ENCODE assay signal across 21 cellular contexts in genomic region chr20:64163776-64164122, GRCh38. TPM values are rescaled to one million over a fixed set of nuclear protein-coding genes. Genes with fewer than 3 reads are reported as not detected.
"Had no signal": no experiment of that assay in that cellular context is flagged by ENCODE, and none has a peak within 500 bp of the region (broad histone marks: within the 10 kb centered on the region; RNA-seq: fewer than 3 reads in every experiment).

No MANE protein-coding gene starts in this region.

- H3K27ac ChIP-seq: breast epithelium, SJSA1 had no signal

- DNase-seq: activated CD4-positive, alpha-beta T cell treated with anti-CD3 and anti-CD28 coated beads for 4 hours; activated CD8-positive, alpha-beta memory T cell treated with anti-CD3 and anti-CD28 coated beads, Interleukin-2, amount 50 U/mL, for 4 hours; activated CD8-positive, alpha-beta T cell treated with anti-CD3 and anti-CD28 coated beads for 36 hours; activated gamma-delta T cell treated with Interleukin-2 at 50 U/mL for 16 hours; activated naive CD4-positive, alpha-beta T cell treated with anti-CD3 and anti-CD28 coated beads, Interleukin-2, amount 50 U/mL, for 16 hours; activated naive CD8-positive, alpha-beta T cell treated with anti-CD3 and anti-CD28 coated beads, Interleukin-2, amount 10 ng/mL, durations not matched to agents 7 days and 5 days; activated T-cell treated with anti-CD3 and anti-CD28 coated beads, Interleukin-2, amount 50 U/mL, for 72 hours; central memory CD4-positive, alpha-beta T cell; NK-92 treated with Interleukin-12 subunit alpha and Interleukin-12 subunit beta, amount 100 ng/mL, for 24 hours; OCI-M1; RPMI8226; T-helper 2 cell; T1000 had no signal

- ATAC-seq: activated CD4-positive, CD25-positive, alpha-beta regulatory T cell treated with anti-CD3 and anti-CD28 coated beads, Interleukin-2, amount 50 U/mL, for 24 hours; activated CD8-positive, alpha-beta T cell treated with anti-CD3 and anti-CD28 coated beads for 36 hours; activated T-cell treated with anti-CD3 and anti-CD28 coated beads, Interleukin-2, amount 50 U/mL, for 72 hours; Panc1; Right ventricle myocardium inferior had no signal

- H3K9me3 ChIP-seq: adrenal gland, breast epithelium, SJSA1 had no signal

- H3K4me1 ChIP-seq: adrenal gland, breast epithelium, SJSA1 had no signal

- H3K4me3 Mint-ChIP-seq: activated CD8-positive, alpha-beta T cell treated with anti-CD3 and anti-CD28 coated beads for 36 hours; activated naive CD8-positive, alpha-beta T cell treated with anti-CD3 and anti-CD28 coated beads, Interleukin-2, amount 10 ng/mL, durations not matched to agents 7 days and 5 days; activated T-cell treated with anti-CD3 and anti-CD28 coated beads, Interleukin-2, amount 50 U/mL, for 72 hours had no signal

- H3K9me3 Mint-ChIP-seq: activated CD8-positive, alpha-beta T cell treated with anti-CD3 and anti-CD28 coated beads for 36 hours; activated naive CD8-positive, alpha-beta T cell treated with anti-CD3 and anti-CD28 coated beads, Interleukin-2, amount 10 ng/mL, durations not matched to agents 7 days and 5 days; activated T-cell treated with anti-CD3 and anti-CD28 coated beads, Interleukin-2, amount 50 U/mL, for 72 hours; activated T-helper 2 cell treated with anti-CD3 and anti-CD28 coated beads, Interferon-gamma antibody, Interleukin-2, Interleukin-4, amounts not matched to agents 10 μg/mL and 5 μg/mL and 100 μg/mL, durations not matched to agents 14 hours and 24 hours and 36 hours had no signal

- H3K36me3 Mint-ChIP-seq: activated naive CD8-positive, alpha-beta T cell treated with anti-CD3 and anti-CD28 coated beads, Interleukin-2, amount 10 ng/mL, durations not matched to agents 7 days and 5 days had no signal

- H3K4me3 ChIP-seq: adrenal gland, breast epithelium, SJSA1 had no signal

- H3K36me3 ChIP-seq: adrenal gland, breast epithelium, SJSA1 had no signal

- H3K27ac Mint-ChIP-seq: activated CD8-positive, alpha-beta T cell treated with anti-CD3 and anti-CD28 coated beads for 36 hours; activated naive CD8-positive, alpha-beta T cell treated with anti-CD3 and anti-CD28 coated beads, Interleukin-2, amount 10 ng/mL, durations not matched to agents 7 days and 5 days; activated T-cell treated with anti-CD3 and anti-CD28 coated beads, Interleukin-2, amount 50 U/mL, for 72 hours; activated T-helper 2 cell treated with anti-CD3 and anti-CD28 coated beads, Interferon-gamma antibody, Interleukin-2, Interleukin-4, amounts not matched to agents 10 μg/mL and 5 μg/mL and 100 μg/mL, durations not matched to agents 14 hours and 24 hours and 36 hours had no signal

RNA-seq across cellular contexts. Expression of gene MYT1, which starts 0.5 kb away (rescaled TPM):
- total RNA-seq: activated CD8-positive, alpha-beta T cell treated with anti-CD3 and anti-CD28 coated beads for 36 hours; activated T-helper 2 cell treated with anti-CD3 and anti-CD28 coated beads, Interferon-gamma antibody, Interleukin-2, Interleukin-4, amounts not matched to agents 10 μg/mL and 5 μg/mL and 100 μg/mL, durations not matched to agents 14 hours and 24 hours and 36 hours; chondrocyte; SJSA1 had no signal

RNA-seq across cellular contexts. Expression of gene NPBWR2, which starts 56.4 kb away (rescaled TPM):
- total RNA-seq: activated CD8-positive, alpha-beta T cell treated with anti-CD3 and anti-CD28 coated beads for 36 hours; activated naive CD8-positive, alpha-beta T cell treated with anti-CD3 and anti-CD28 coated beads, Interleukin-2, amount 10 ng/mL, durations not matched to agents 7 days and 5 days; activated T-cell treated with anti-CD3 and anti-CD28 coated beads, Interleukin-2, amount 50 U/mL, for 72 hours; activated T-helper 2 cell treated with anti-CD3 and anti-CD28 coated beads, Interferon-gamma antibody, Interleukin-2, Interleukin-4, amounts not matched to agents 10 μg/mL and 5 μg/mL and 100 μg/mL, durations not matched to agents 14 hours and 24 hours and 36 hours; breast epithelium; chondrocyte; Right ventricle myocardium inferior; SJSA1 had no signal
